Comparison of ENCODE assay signal across 8 cellular contexts in the genomic region with DNA sequence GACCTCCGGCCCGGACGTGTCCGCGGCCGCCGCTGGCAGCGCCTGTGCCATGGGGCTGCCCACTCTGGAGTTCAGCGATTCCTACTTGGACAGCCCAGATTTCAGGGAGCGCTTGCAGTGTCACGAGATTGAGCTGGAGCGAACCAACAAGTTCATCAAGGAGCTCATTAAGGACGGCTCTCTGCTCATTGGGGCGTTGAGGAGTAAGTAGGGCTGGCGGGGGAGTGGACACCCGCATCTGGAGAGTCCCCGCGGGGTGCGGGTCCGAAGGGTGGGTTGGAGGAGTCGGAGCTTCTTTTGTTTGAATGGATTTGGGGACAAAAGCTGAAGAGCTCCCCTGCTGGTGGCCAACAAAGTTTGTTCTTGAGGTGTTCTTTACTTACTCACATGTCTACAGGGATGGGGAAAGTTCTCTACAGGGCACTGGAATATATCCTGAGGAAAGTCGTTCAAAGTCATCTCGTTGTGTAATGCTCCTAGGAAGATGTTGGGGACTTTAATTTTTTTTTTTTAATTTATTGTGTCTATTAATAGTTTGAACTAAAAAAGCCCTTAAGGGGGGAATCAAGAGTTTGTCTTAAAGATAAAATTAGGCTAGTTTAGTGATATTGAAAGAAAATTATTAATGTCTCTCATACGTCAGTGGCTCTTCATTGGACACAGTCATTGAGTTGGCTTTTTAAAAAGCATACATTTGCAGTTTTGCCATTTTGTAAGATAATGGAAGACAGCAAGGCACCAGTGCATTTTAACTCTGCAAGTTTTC. TPM values are rescaled to one million over a fixed set of nuclear protein-coding genes. Genes with fewer than 3 reads are reported as not detected.
DNase-seq lines count a peak whose midpoint lies in the region; ATAC-seq and TF ChIP-seq lines count a peak whose summit lies in the region.

No MANE protein-coding gene starts in this region.

- POLR2A ChIA-PET in BJ (lab: Charles Lee), result no interaction called here

- no peaks in the 10 kb centered on the region for H3K27me3 ChIP-seq in BJ (ENCODE audit: control insufficient read depth, insufficient read depth, low read length)

- no peaks in the 10 kb centered on the region for H3K36me3 ChIP-seq in BJ (ENCODE audit: control insufficient read depth, insufficient read depth, low read length)

- intact Hi-C loops in Right ventricle myocardium superior (cut with DNase I), result loop anchor here (10.0 kb wide), 1 partner anchor 103 kb away; no protein-coding TSS in a partner anchor

- TF ChIP-seq CTCF in BJ (IDR thresholded peaks at IDR 0.05; ENCODE audit: insufficient read depth, low read depth, low read length), result peak; percentile 75
- TF ChIP-seq CTCF in osteocyte (IDR thresholded peaks at IDR 0.05), result peak; percentile 78

- peak overlapping the region; percentile 53 for H3K4me3 ChIP-seq in BJ (ENCODE audit: low read depth, low read length)

- H3K27me3 Mint-ChIP-seq in activated naive CD8-positive, alpha-beta T cell, result peaks cover 23% of the 10 kb centered on the region
- no peaks in the 10 kb centered on the region for H3K27me3 Mint-ChIP-seq in osteocyte (ENCODE audit: unreplicated experiment)

- ATAC-seq in GM18519 (IDR thresholded peaks at IDR 0.05; ENCODE audit: low FRiP score, unreplicated experiment) (peak; percentile 38), HG02981 (IDR thresholded peaks at IDR 0.05; ENCODE audit: unreplicated experiment) (peak; percentile 61), Right ventricle myocardium superior (ENCODE audit: poor library complexity) (peak; percentile 75)

- H3K4me3 Mint-ChIP-seq in activated naive CD8-positive, alpha-beta T cell, result peak overlapping the region; percentile 83
- peak overlapping the region; percentile 97 for H3K4me3 Mint-ChIP-seq in osteocyte (ENCODE audit: unreplicated experiment)

- H3K36me3 Mint-ChIP-seq in activated naive CD8-positive, alpha-beta T cell, result no peaks in the 10 kb centered on the region
- H3K36me3 Mint-ChIP-seq in osteocyte (ENCODE audit: unreplicated experiment), result no peaks in the 10 kb centered on the region

- peaks cover 13% of the 10 kb centered on the region for H3K4me1 Mint-ChIP-seq in activated naive CD8-positive, alpha-beta T cell (ENCODE audit: low read depth)
- peaks cover 41% of the 10 kb centered on the region for H3K4me1 Mint-ChIP-seq in osteocyte (ENCODE audit: unreplicated experiment)

- CTCF ChIA-PET in BJ (lab: Yijun Ruan, JAX), result interaction anchor here (0.7 to 2.2 kb wide), 18 partner anchors 10 to 244 kb away, joined by 3 to 13 read pairs (median 4); no protein-coding TSS in a partner anchor

- no peaks in the 10 kb centered on the region for H3K9me3 Mint-ChIP-seq in activated naive CD8-positive, alpha-beta T cell (ENCODE audit: low read depth)
- H3K9me3 Mint-ChIP-seq in osteocyte (ENCODE audit: unreplicated experiment), result no peaks in the 10 kb centered on the region

- no peak overlapping the region for H3K27ac Mint-ChIP-seq in activated naive CD8-positive, alpha-beta T cell
- peak overlapping the region; percentile 90 for H3K27ac Mint-ChIP-seq in osteocyte (ENCODE audit: unreplicated experiment)

- DNase-seq in BJ (ENCODE audit: low read depth), result peak; percentile 30
- DNase-seq in NCI-H226, result peak; percentile 40
- peak; percentile 55 for DNase-seq in Right ventricle myocardium superior
- peak; percentile 86 for DNase-seq in osteocyte (ENCODE audit: extremely low spot score, unreplicated experiment)
- DNase-seq in stimulated activated CD4-positive, alpha-beta T cell treated with anti-CD3 and anti-CD28 coated beads, Interleukin-4, amount 100 ng/mL, for 1 hour, result no peak

RNA-seq across cellular contexts. Expression of gene ARHGAP42, which starts 0.7 kb away (rescaled TPM):
- 0.76 and 1.0 TPM in 2 replicates for polyA plus RNA-seq in BJ (2011; rRNA removed)
- polyA minus RNA-seq in BJ (2011; rRNA and poly(A)+ RNA removed), result 0.93 and 1.5 TPM in 2 replicates
- total RNA-seq in Right ventricle myocardium superior (7.2 TPM), osteocyte (12.7 and 14.2 TPM in 2 replicates)
